ENCODE assay signal across 11 cellular contexts in genomic region chr5:36701085-36701691, GRCh38.
DNase-seq lines count a peak whose midpoint lies in the region; ATAC-seq and TF ChIP-seq lines count a peak whose summit lies in the region.
"Had no signal": no experiment of that assay in that cellular context is flagged by ENCODE, and none has a peak within 500 bp of the region (broad histone marks: within the 10 kb centered on the region; RNA-seq: fewer than 3 reads in every experiment).

No MANE protein-coding gene starts in this region.

- H3K9me3 Mint-ChIP-seq in mesothelial cell of epicardium, result peaks cover 6% of the 10 kb centered on the region
- no peaks in the 10 kb centered on the region for H3K9me3 Mint-ChIP-seq in CD8-positive, alpha-beta T cell
- H3K9me3 Mint-ChIP-seq: CD4-positive, alpha-beta T cell had no signal

- H3K36me3 Mint-ChIP-seq in mesothelial cell of epicardium, result no peaks in the 10 kb centered on the region
- peaks cover 13% of the 10 kb centered on the region for H3K36me3 Mint-ChIP-seq in CD8-positive, alpha-beta T cell

- no peak overlapping the region for H3K4me3 Mint-ChIP-seq in mesothelial cell of epicardium
- H3K4me3 Mint-ChIP-seq in CD8-positive, alpha-beta T cell, result no peak overlapping the region
- H3K4me3 Mint-ChIP-seq: CD4-positive, alpha-beta T cell had no signal

- DNase-seq in germinal center (ENCODE audit: low spot score), result peak; percentile 70
- DNase-seq in mesothelial cell of epicardium (ENCODE audit: low spot score in 2 of 2, unreplicated experiment in 2 of 2), result no peak
- no peak for DNase-seq in NK-92 treated with Interleukin-12 subunit alpha and Interleukin-12 subunit beta, amount 100 ng/mL, for 24 hours (lab: John Stamatoyannopoulos, UW)
- DNase-seq in LoVo (ENCODE audit: low spot score), result no peak
- DNase-seq in CD8-positive, alpha-beta T cell, result no peak
- DNase-seq: activated CD4-positive, alpha-beta T cell treated with anti-CD3 and anti-CD28 coated beads for 1 hour; CD4-positive, alpha-beta T cell; foreskin keratinocyte had no signal

- TF ChIP-seq CTCF in mesothelial cell of epicardium (IDR thresholded peaks at IDR 0.05; ENCODE audit: unreplicated experiment), result no peak
- no peak for TF ChIP-seq CTCF in CD8-positive, alpha-beta T cell (IDR thresholded peaks at IDR 0.05)

- H3K36me3 ChIP-seq in CD8-positive, alpha-beta T cell (ENCODE audit: insufficient read depth, low read length), result no peaks in the 10 kb centered on the region

- intact Hi-C loops in CD8-positive, alpha-beta T cell (cut with DNase I, micrococcal nuclease), result no loop called here

- CTCF ChIA-PET in CD8-positive, alpha-beta T cell (lab: Charles Lee), result interaction anchor here (0.6 to 1.8 kb wide), 4 partner anchors 11 to 26 kb away, joined by 3 to 6 read pairs (median 4); no protein-coding TSS in a partner anchor

- H3K4me1 ChIP-seq in CD8-positive, alpha-beta T cell (ENCODE audit: insufficient read depth, low read length), result no peaks in the 10 kb centered on the region
- H3K4me1 ChIP-seq: foreskin keratinocyte had no signal

- H3K27me3 ChIP-seq in CD8-positive, alpha-beta T cell (ENCODE audit: insufficient read depth, low read length), result no peaks in the 10 kb centered on the region

- no peaks in the 10 kb centered on the region for H3K9me3 ChIP-seq in CD8-positive, alpha-beta T cell (ENCODE audit: low read length)

- POLR2A ChIA-PET in CD8-positive, alpha-beta T cell (lab: Charles Lee), result no interaction called here

- H3K27ac ChIP-seq in CD8-positive, alpha-beta T cell (ENCODE audit: low read depth, low read length), result no peak overlapping the region
- H3K27ac ChIP-seq: foreskin keratinocyte had no signal

- ATAC-seq in GM18502 (IDR thresholded peaks at IDR 0.05; ENCODE audit: poor library complexity, unreplicated experiment), result peak; percentile 98
- ATAC-seq in GM21528 (IDR thresholded peaks at IDR 0.05; ENCODE audit: low FRiP score, unreplicated experiment), result peak; percentile 95
- ATAC-seq in HG03280 (IDR thresholded peaks at IDR 0.05; ENCODE audit: unreplicated experiment), result peak; percentile 96
- ATAC-seq in CD8-positive, alpha-beta T cell, result no peak
- ATAC-seq: foreskin keratinocyte had no signal

- H3K4me3 ChIP-seq in CD8-positive, alpha-beta T cell (ENCODE audit: low read depth, low read length), result no peak overlapping the region

- H3K27ac Mint-ChIP-seq in mesothelial cell of epicardium, result no peak overlapping the region
- H3K27ac Mint-ChIP-seq in CD8-positive, alpha-beta T cell, result no peak overlapping the region
- H3K27ac Mint-ChIP-seq: CD4-positive, alpha-beta T cell had no signal

- H3K4me1 Mint-ChIP-seq in mesothelial cell of epicardium, result peaks cover 34% of the 10 kb centered on the region
- no peaks in the 10 kb centered on the region for H3K4me1 Mint-ChIP-seq in CD8-positive, alpha-beta T cell (ENCODE audit: low read depth)

- H3K27me3 Mint-ChIP-seq in mesothelial cell of epicardium (ENCODE audit: low read depth), result no peaks in the 10 kb centered on the region
- H3K27me3 Mint-ChIP-seq in CD8-positive, alpha-beta T cell (ENCODE audit: low read depth), result peaks cover 10% of the 10 kb centered on the region
